ENCODE assay signal across 7 cellular contexts in genomic region chr17:81916246-81917001, GRCh38. TPM values are rescaled to one million over a fixed set of nuclear protein-coding genes. Genes with fewer than 3 reads are reported as not detected.
DNase-seq lines count a peak whose midpoint lies in the region; ATAC-seq and TF ChIP-seq lines count a peak whose summit lies in the region.
"Not testable (repeated sequence)": the region's sequence is repeated elsewhere in the genome, so short reads cannot be mapped to it uniquely, and the experiment has no call there.

No MANE protein-coding gene starts in this region.

- H2AFZ ChIP-seq in DND-41 (ENCODE audit: low read depth, low read length); osteoblast (ENCODE audit: low read length): not testable (repeated sequence)

- H3K36me3 ChIP-seq in DND-41 (ENCODE audit: insufficient read depth, low read length) (peaks cover 75% of the 10 kb centered on the region), HUES64 (ENCODE audit: insufficient read depth, low read length) (peaks cover 60% of the 10 kb centered on the region), osteoblast (ENCODE audit: insufficient read depth, low read length) (peaks cover 70% of the 10 kb centered on the region)
- H3K36me3 ChIP-seq in effector memory CD4-positive, alpha-beta T cell (ENCODE audit: control insufficient read depth, insufficient read depth, low read length): peaks cover 44% of the 10 kb centered on the region

- H3K27me3 ChIP-seq in DND-41 (ENCODE audit: insufficient read depth, low read length, poor library complexity); HUES64 (ENCODE audit: insufficient read depth, low read length); effector memory CD4-positive, alpha-beta T cell (replicated peaks; ENCODE audit: control insufficient read depth, insufficient read depth, low read length, poor library complexity, severe bottlenecking); osteoblast (ENCODE audit: insufficient read depth, low read length): not testable (repeated sequence)

- ATAC-seq in DND-41 (ENCODE audit: insufficient read depth, low read depth): not testable (repeated sequence)

- H3K27me3 Mint-ChIP-seq in activated T-helper 1 cell treated with anti-CD3 and anti-CD28 coated beads, Interleukin-12 subunit alpha, Interleukin-12 subunit beta, Interleukin-2, Interleukin-4 antibody, amounts not matched to agents 30 ng/mL and 10 ng/mL and 1 ng/mL, durations not matched to agents 14 hours and 24 hours and 36 hours (ENCODE audit: insufficient read depth); immature natural killer cell (ENCODE audit: low read depth in 3 of 3): not testable (repeated sequence)

- peak overlapping the region; percentile 90 for H3K4me2 ChIP-seq in DND-41 (ENCODE audit: insufficient read depth, low read length)
- H3K4me2 ChIP-seq in osteoblast (ENCODE audit: insufficient read depth, low read length): peak overlapping the region; percentile 99

- H3K9me3 ChIP-seq in DND-41 (ENCODE audit: insufficient read depth, low read length, severe bottlenecking); HUES64 (ENCODE audit: insufficient read depth, low read depth, low read length); effector memory CD4-positive, alpha-beta T cell (ENCODE audit: control insufficient read depth, low read length); osteoblast (ENCODE audit: low read depth, low read length): not testable (repeated sequence)

- peak overlapping the region; percentile 79 for H3K27ac Mint-ChIP-seq in activated T-helper 1 cell treated with anti-CD3 and anti-CD28 coated beads, Interleukin-12 subunit alpha, Interleukin-12 subunit beta, Interleukin-2, Interleukin-4 antibody, amounts not matched to agents 30 ng/mL and 10 ng/mL and 1 ng/mL, durations not matched to agents 14 hours and 24 hours and 36 hours
- peak overlapping the region in 2 of 6 donors; percentile 15 to 87 for H3K27ac Mint-ChIP-seq in immature natural killer cell

- H3K4me1 Mint-ChIP-seq in activated T-helper 1 cell treated with anti-CD3 and anti-CD28 coated beads, Interleukin-12 subunit alpha, Interleukin-12 subunit beta, Interleukin-2, Interleukin-4 antibody, amounts not matched to agents 30 ng/mL and 10 ng/mL and 1 ng/mL, durations not matched to agents 14 hours and 24 hours and 36 hours (ENCODE audit: low read depth): peaks cover 45% of the 10 kb centered on the region
- H3K4me1 Mint-ChIP-seq in immature natural killer cell: peaks cover 27 to 31% of the 10 kb centered on the region in 2 donors

- H3K27ac ChIP-seq in DND-41 (ENCODE audit: low read length) (peak overlapping the region; percentile 7; the same call in 1 of the 2 replicates), osteoblast (ENCODE audit: low read depth, low read length) (peak overlapping the region; percentile 64)
- H3K27ac ChIP-seq in HUES64 (ENCODE audit: low read depth, low read length); effector memory CD4-positive, alpha-beta T cell (ENCODE audit: insufficient read depth, low read length, poor library complexity, severe bottlenecking): not testable (repeated sequence)

- H3K4me1 ChIP-seq in DND-41 (ENCODE audit: insufficient read depth, low read length) (peaks cover 36% of the 10 kb centered on the region), osteoblast (ENCODE audit: insufficient read depth, low read length) (peaks cover 18% of the 10 kb centered on the region)
- H3K4me1 ChIP-seq in HUES64 (ENCODE audit: insufficient read depth, low read length): not testable (repeated sequence)
- peaks cover 15% of the 10 kb centered on the region for H3K4me1 ChIP-seq in effector memory CD4-positive, alpha-beta T cell (ENCODE audit: control insufficient read depth, insufficient read depth, low read length, poor library complexity, severe bottlenecking)

- peaks cover 34% of the 10 kb centered on the region for H3K36me3 Mint-ChIP-seq in activated T-helper 1 cell treated with anti-CD3 and anti-CD28 coated beads, Interleukin-12 subunit alpha, Interleukin-12 subunit beta, Interleukin-2, Interleukin-4 antibody, amounts not matched to agents 30 ng/mL and 10 ng/mL and 1 ng/mL, durations not matched to agents 14 hours and 24 hours and 36 hours (ENCODE audit: low read depth)
- peaks cover 0 to 11% (median 5%) of the 10 kb centered on the region in 3 donors for H3K36me3 Mint-ChIP-seq in immature natural killer cell

- H3K79me2 ChIP-seq in DND-41 (ENCODE audit: insufficient read depth, low read length) (peaks cover 50% of the 10 kb centered on the region), osteoblast (ENCODE audit: insufficient read depth, low read length) (peaks cover 68% of the 10 kb centered on the region)

- TF ChIP-seq CTCF in DND-41 (IDR thresholded peaks at IDR 0.05; ENCODE audit: borderline replicate concordance, extremely low read depth, low read length, poor library complexity, severe bottlenecking); osteoblast (IDR thresholded peaks at IDR 0.05; ENCODE audit: extremely low read depth, low read depth, low read length): not testable (repeated sequence)

- DNase-seq in DND-41; activated T-helper 1 cell treated with anti-CD3 and anti-CD28 coated beads, Interleukin-12 subunit alpha, Interleukin-12 subunit beta, Interleukin-2, Interleukin-4 antibody, amounts not matched to agents 30 ng/mL and 10 ng/mL and 1 ng/mL, durations not matched to agents 14 hours and 24 hours and 36 hours (ENCODE audit: low spot score); effector memory CD4-positive, alpha-beta T cell; immature natural killer cell: not testable (repeated sequence)
- DNase-seq in RPMI7951 (ENCODE audit: low read depth): peak; percentile 68
- DNase-seq in osteoblast (ENCODE audit: insufficient read length, low spot score, missing footprints): peak; percentile 100

- intact Hi-C loops in activated T-helper 1 cell treated with anti-CD3 and anti-CD28 coated beads, Interleukin-12 subunit alpha, Interleukin-12 subunit beta, Interleukin-2, Interleukin-4 antibody, amounts not matched to agents 30 ng/mL and 10 ng/mL and 1 ng/mL, durations not matched to agents 14 hours and 24 hours and 36 hours (cut with micrococcal nuclease): not testable (repeated sequence)

- H3K9ac ChIP-seq in DND-41 (ENCODE audit: low read depth, low read length) (peak overlapping the region; percentile 91), HUES64 (ENCODE audit: low read depth, low read length) (0 out of 2 replicates have a peak overlapping the region, but pooled peaks have one; percentile 81)

- H3K4me3 ChIP-seq in DND-41 (ENCODE audit: low read depth in 1 of 2, low read length in 2 of 2): peak overlapping the region in 1 of 2 experiments; percentile 92; a peak in 3 of 4 replicates
- peak overlapping the region; percentile 87 for H3K4me3 ChIP-seq in HUES64 (ENCODE audit: low read length)
- peak overlapping the region; percentile 53 for H3K4me3 ChIP-seq in effector memory CD4-positive, alpha-beta T cell (ENCODE audit: insufficient read depth, low read depth, low read length, poor library complexity, severe bottlenecking)
- peak overlapping the region; percentile 83 for H3K4me3 ChIP-seq in osteoblast (ENCODE audit: insufficient read depth, low read length)

- 84% methylated on average over 21 of the region's 21 CpGs for WGBS in HUES64

- not testable (repeated sequence) for H3K9me3 Mint-ChIP-seq in activated T-helper 1 cell treated with anti-CD3 and anti-CD28 coated beads, Interleukin-12 subunit alpha, Interleukin-12 subunit beta, Interleukin-2, Interleukin-4 antibody, amounts not matched to agents 30 ng/mL and 10 ng/mL and 1 ng/mL, durations not matched to agents 14 hours and 24 hours and 36 hours; immature natural killer cell

- H4K20me1 ChIP-seq in DND-41 (ENCODE audit: insufficient read depth, low read length) (peaks cover 67% of the 10 kb centered on the region), osteoblast (ENCODE audit: insufficient read depth, low read length) (peaks cover 66% of the 10 kb centered on the region)

- peak overlapping the region; percentile 90 for H3K4me3 Mint-ChIP-seq in activated T-helper 1 cell treated with anti-CD3 and anti-CD28 coated beads, Interleukin-12 subunit alpha, Interleukin-12 subunit beta, Interleukin-2, Interleukin-4 antibody, amounts not matched to agents 30 ng/mL and 10 ng/mL and 1 ng/mL, durations not matched to agents 14 hours and 24 hours and 36 hours
- peak overlapping the region; percentile 70 to 91 (median 83) for H3K4me3 Mint-ChIP-seq in immature natural killer cell

RNA-seq across cellular contexts. Expression of gene SIRT7, which starts 1.6 kb away (rescaled TPM):
- 12.9 TPM for polyA plus RNA-seq in HUES64 (2013, experiment 1 of 2)
- polyA plus RNA-seq in HUES64 (2013, experiment 2 of 2): 10.5 TPM
- total RNA-seq in RPMI7951 (2014; rRNA removed; shearing (Covaris generic)): 10.0 and 10.1 TPM in 2 replicates
- 53.2 and 57.5 TPM in 2 replicates for total RNA-seq in activated T-helper 1 cell treated with anti-CD3 and anti-CD28 coated beads, Interleukin-12 subunit alpha, Interleukin-12 subunit beta, Interleukin-2, Interleukin-4 antibody, amounts not matched to agents 30 ng/mL and 10 ng/mL and 1 ng/mL, durations not matched to agents 14 hours and 24 hours and 36 hours
- polyA plus RNA-seq in immature natural killer cell: 10 to 100 TPM; 27.2 to 54.7 (median 36.2) TPM
- total RNA-seq in osteoblast: 15.0 and 22.1 TPM in 2 replicates

RNA-seq across cellular contexts. Expression of gene PCYT2, which starts 5.2 kb away (rescaled TPM):
- polyA plus RNA-seq in HUES64 (2013, experiment 1 of 2): 37.6 TPM
- polyA plus RNA-seq in HUES64 (2013, experiment 2 of 2): 35.9 TPM
- total RNA-seq in RPMI7951 (2014; rRNA removed; shearing (Covaris generic)): 39.7 and 45.7 TPM in 2 replicates
- total RNA-seq in activated T-helper 1 cell treated with anti-CD3 and anti-CD28 coated beads, Interleukin-12 subunit alpha, Interleukin-12 subunit beta, Interleukin-2, Interleukin-4 antibody, amounts not matched to agents 30 ng/mL and 10 ng/mL and 1 ng/mL, durations not matched to agents 14 hours and 24 hours and 36 hours: 49.5 and 54.5 TPM in 2 replicates
- polyA plus RNA-seq in immature natural killer cell: 10 to 100 TPM; 44.7 to 59.6 (median 49.5) TPM
- total RNA-seq in osteoblast: 61.6 and 67.0 TPM in 2 replicates

RNA-seq across cellular contexts. Expression of gene MAFG, which starts 11.1 kb away (rescaled TPM):
- polyA plus RNA-seq in HUES64 (2013, experiment 1 of 2): 14.7 TPM
- polyA plus RNA-seq in HUES64 (2013, experiment 2 of 2): 16.4 TPM
- 10.1 TPM in 2 replicates for total RNA-seq in RPMI7951 (2014; rRNA removed; shearing (Covaris generic))
- 33.8 and 35.5 TPM in 2 replicates for total RNA-seq in activated T-helper 1 cell treated with anti-CD3 and anti-CD28 coated beads, Interleukin-12 subunit alpha, Interleukin-12 subunit beta, Interleukin-2, Interleukin-4 antibody, amounts not matched to agents 30 ng/mL and 10 ng/mL and 1 ng/mL, durations not matched to agents 14 hours and 24 hours and 36 hours
- polyA plus RNA-seq in immature natural killer cell: 1 to 10 TPM; 1.1 to 4.8 (median 1.3) TPM
- 27.1 and 32.6 TPM in 2 replicates for total RNA-seq in osteoblast

RNA-seq across cellular contexts. Expression of gene NPB, which starts 14.4 kb away (rescaled TPM):
- 0.75 TPM for polyA plus RNA-seq in HUES64 (2013, experiment 1 of 2)
- polyA plus RNA-seq in HUES64 (2013, experiment 2 of 2): 0.44 TPM
- total RNA-seq in RPMI7951 (2014; rRNA removed; shearing (Covaris generic)): 3.7 and 3.9 TPM in 2 replicates
- total RNA-seq in activated T-helper 1 cell treated with anti-CD3 and anti-CD28 coated beads, Interleukin-12 subunit alpha, Interleukin-12 subunit beta, Interleukin-2, Interleukin-4 antibody, amounts not matched to agents 30 ng/mL and 10 ng/mL and 1 ng/mL, durations not matched to agents 14 hours and 24 hours and 36 hours: 0.24 and 0.31 TPM in 2 replicates
- not detected for polyA plus RNA-seq in immature natural killer cell
- total RNA-seq in osteoblast: under 0.01 TPM in 1 of 2 replicates, not detected in the other

RNA-seq across cellular contexts. Expression of gene PYCR1, which starts 20.7 kb away (rescaled TPM):
- 87.7 TPM for polyA plus RNA-seq in HUES64 (2013, experiment 1 of 2)
- polyA plus RNA-seq in HUES64 (2013, experiment 2 of 2): 88.3 TPM
- total RNA-seq in RPMI7951 (2014; rRNA removed; shearing (Covaris generic)): 36.4 and 53.4 TPM in 2 replicates
- 130 and 131 TPM in 2 replicates for total RNA-seq in activated T-helper 1 cell treated with anti-CD3 and anti-CD28 coated beads, Interleukin-12 subunit alpha, Interleukin-12 subunit beta, Interleukin-2, Interleukin-4 antibody, amounts not matched to agents 30 ng/mL and 10 ng/mL and 1 ng/mL, durations not matched to agents 14 hours and 24 hours and 36 hours
- 1 to 10 TPM; 1.1 to 3.3 (median 1.9) TPM for polyA plus RNA-seq in immature natural killer cell
- 121 and 141 TPM in 2 replicates for total RNA-seq in osteoblast
